Comparison of ENCODE assay signal across 24 cellular contexts in the genomic region with DNA sequence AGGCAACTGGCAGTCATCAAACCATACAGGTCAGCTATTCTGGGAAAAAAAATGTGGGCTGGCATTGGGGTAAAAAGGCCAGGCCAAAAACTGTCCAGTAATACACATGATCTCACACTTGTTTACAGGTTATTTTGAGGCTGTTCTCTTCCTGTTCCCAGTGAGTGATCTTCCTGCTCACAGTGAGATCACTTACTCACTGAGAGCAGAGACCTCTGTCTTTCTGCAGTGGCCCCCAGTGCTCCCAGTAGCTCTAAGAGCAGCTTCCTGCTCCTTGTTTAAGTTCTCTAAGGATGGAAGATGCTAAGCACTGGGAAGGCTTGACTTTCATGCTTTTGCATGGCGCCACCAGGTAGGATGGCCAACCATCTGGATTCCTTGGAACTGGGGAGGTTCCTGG.
DNase-seq lines count a peak whose midpoint lies in the region; ATAC-seq, FAIRE-seq and TF ChIP-seq lines count a peak whose summit lies in the region.
"Had no signal": no experiment of that assay in that cellular context is flagged by ENCODE, and none has a peak within 500 bp of the region (broad histone marks: within the 10 kb centered on the region; RNA-seq: fewer than 3 reads in every experiment).

No MANE protein-coding gene starts in this region.

- H3K56ac ChIP-seq in H1 (replicated peaks; ENCODE audit: insufficient read length, low read depth, low read length), result no peak overlapping the region

- H3K14ac ChIP-seq in H1 (ENCODE audit: insufficient read length), result no peak overlapping the region

- no peak for TF ChIP-seq RAD21 in H1 (IDR thresholded peaks at IDR 0.05 in 1 of 2, conservative IDR thresholded peaks at IDR 0.05 in 1 of 2; ENCODE audit: low read depth in 2 of 2, low read length in 2 of 2)

- H2BK12ac ChIP-seq in H1 (ENCODE audit: low read depth, low read length), result no peak overlapping the region

- H3K79me2 ChIP-seq in GM23248 (ENCODE audit: insufficient read depth) (no peaks in the 10 kb centered on the region), H1 (ENCODE audit: control insufficient read depth in 1 of 2, insufficient read depth in 2 of 2, low read length in 2 of 2) (no peaks in the 10 kb centered on the region)

- TF ChIP-seq CTCF in H1 (IDR thresholded peaks at IDR 0.05; ENCODE audit: control extremely low read depth in 1 of 3, insufficient read depth in 1 of 3, low read depth in 1 of 3, low read length in 3 of 3), result no peak
- TF ChIP-seq CTCF in psoas muscle (IDR thresholded peaks at IDR 0.05), result no peak
- TF ChIP-seq CTCF in Calu3 (IDR thresholded peaks at IDR 0.05; ENCODE audit: unreplicated experiment), result no peak

- peaks cover 0 to 2% (median 0%) of the 10 kb centered on the region in 8 donors for H3K9me3 Mint-ChIP-seq in CD4-positive, alpha-beta memory T cell
- H3K9me3 Mint-ChIP-seq in Calu3 (ENCODE audit: low read depth, unreplicated experiment), result no peaks in the 10 kb centered on the region
- H3K9me3 Mint-ChIP-seq: activated B cell treated with CpG ODN at 0.5 μM for 24 hours; activated CD8-positive, alpha-beta T cell treated with anti-CD3 and anti-CD28 coated beads for 36 hours; CD4-positive, alpha-beta T cell had no signal

- no peak overlapping the region for H4K5ac ChIP-seq in H1 (ENCODE audit: insufficient read length, low read depth, low read length)

- FAIRE-seq in H1 (lab: Jason Lieb, UNC), result no peak
- FAIRE-seq: GM12892, HTR-8/SVneo had no signal

- no peak overlapping the region for H4K91ac ChIP-seq in H1 (replicated peaks; ENCODE audit: insufficient read length, low read length)

- H3K4me2 ChIP-seq in GM23248 (ENCODE audit: unreplicated experiment) (no peak overlapping the region), H1 (ENCODE audit: insufficient read depth in 1 of 2, low read depth in 2 of 2, low read length in 2 of 2) (no peak overlapping the region)
- H3K4me2 ChIP-seq: SK-N-SH had no signal

- no peaks in the 10 kb centered on the region for H3K9me2 ChIP-seq in GM23248 (ENCODE audit: insufficient read depth)
- H3K9me2 ChIP-seq: SK-N-SH had no signal

- intact Hi-C loops in right cardiac atrium (cut with DNase I), result no loop called here
- intact Hi-C loops in psoas muscle (cut with DNase I), result loop anchor here (5.0 kb wide), 2 partner anchors 73 to 82 kb away; no protein-coding TSS in a partner anchor
- intact Hi-C loops in CD4-positive, alpha-beta memory T cell (cut with micrococcal nuclease), result no loop called here
- intact Hi-C loops in Calu3 (cut with micrococcal nuclease; ENCODE audit: unreplicated experiment), result no loop called here

- H3K27me3 Mint-ChIP-seq in CD4-positive, alpha-beta memory T cell, result no peaks in the 10 kb centered on the region
- no peaks in the 10 kb centered on the region for H3K27me3 Mint-ChIP-seq in Calu3 (ENCODE audit: unreplicated experiment)
- H3K27me3 Mint-ChIP-seq: activated B cell treated with CpG ODN at 0.5 μM for 24 hours; CD4-positive, alpha-beta T cell had no signal

- H3K23me2 ChIP-seq in H1 (ENCODE audit: low read depth, low read length), result no peaks in the 10 kb centered on the region; the same call in 1 of the 2 replicates

- DNase-seq in GM23248 (peak; percentile 2), H1 (ENCODE audit: low read depth in 1 of 2, low spot score in 2 of 2) (no peak), right cardiac atrium (no peak), psoas muscle (peak in 1 of 2 donors; percentile 62), Calu3 (no peak)
- no peak for DNase-seq in CD4-positive, alpha-beta memory T cell
- DNase-seq in stimulated activated CD4-positive, alpha-beta T cell treated with anti-CD3 and anti-CD28 coated beads, Interleukin-4, amount 100 ng/mL, for 24 hours, result no peak
- DNase-seq in stimulated activated naive CD8-positive, alpha-beta T cell treated with anti-CD3 and anti-CD28 coated beads, Interleukin-15, Interleukin-2, amounts not matched to agents 100 U/mL and 50 U/mL, for 24 hours, result no peak
- DNase-seq: activated B cell treated with CpG ODN at 0.5 μM for 24 hours; activated CD8-positive, alpha-beta T cell treated with anti-CD3 and anti-CD28 coated beads for 36 hours; adrenal gland; CD4-positive, alpha-beta T cell; DND-41; left colon; NCI-H1048; NCI-H2081; NCI-H510A; tibial artery had no signal

- H4K8ac ChIP-seq in H1 (ENCODE audit: extremely low read depth, insufficient read depth, low read length), result no peak overlapping the region

- no peaks in the 10 kb centered on the region for H3K36me3 Mint-ChIP-seq in CD4-positive, alpha-beta memory T cell
- no peaks in the 10 kb centered on the region for H3K36me3 Mint-ChIP-seq in Calu3 (ENCODE audit: insufficient read depth, unreplicated experiment)
- H3K36me3 Mint-ChIP-seq: stimulated activated effector memory CD8-positive, alpha-beta T cell treated with anti-CD3 and anti-CD28 coated beads, Interleukin-12 subunit alpha, Interleukin-12 subunit beta, amount 100 ng/mL, for 72 hours had no signal

- no peak overlapping the region for H3K9ac ChIP-seq in GM23248
- H3K9ac ChIP-seq in H1 (replicated peaks in 1 of 4; ENCODE audit: extremely low read depth in 1 of 4, low read depth in 3 of 4, low read length in 3 of 4), result no peak overlapping the region
- H3K9ac ChIP-seq: SK-N-SH had no signal

- no TSS peak for BruUV-seq in Calu3 (replicated peaks; lab: Mats Ljungman, UMichigan)

- no peaks in the 10 kb centered on the region for H3K27me3 ChIP-seq in GM23248 (replicated peaks; ENCODE audit: insufficient read depth)
- H3K27me3 ChIP-seq in H1 (replicated peaks in 1 of 4; ENCODE audit: control insufficient read depth in 3 of 4, extremely low read depth in 1 of 4, insufficient read depth in 3 of 4, low read length in 3 of 4), result no peaks in the 10 kb centered on the region
- H3K27me3 ChIP-seq in right cardiac atrium (ENCODE audit: control insufficient read depth, insufficient read depth), result no peaks in the 10 kb centered on the region
- no peaks in the 10 kb centered on the region for H3K27me3 ChIP-seq in psoas muscle (ENCODE audit: insufficient read depth in 3 of 3, low read length in 2 of 3)
- no peaks in the 10 kb centered on the region for H3K27me3 ChIP-seq in CD4-positive, alpha-beta memory T cell (ENCODE audit: insufficient read depth, low read length)
- H3K27me3 ChIP-seq: adrenal gland, cardiac muscle cell, tibial artery had no signal

- TF ChIP-seq POLR2A in H1 (IDR thresholded peaks at IDR 0.05; ENCODE audit: control extremely low read depth in 1 of 2, low read depth in 2 of 2, low read length in 2 of 2), result no peak

- H3K36me3 ChIP-seq in GM23248 (ENCODE audit: low read depth) (no peaks in the 10 kb centered on the region), H1 (ENCODE audit: control insufficient read depth in 2 of 4, insufficient read depth in 4 of 4, low read length in 3 of 4) (no peaks in the 10 kb centered on the region), psoas muscle (ENCODE audit: insufficient read depth in 1 of 2, low read depth in 1 of 2) (no peaks in the 10 kb centered on the region)
- H3K36me3 ChIP-seq in CD4-positive, alpha-beta memory T cell (ENCODE audit: insufficient read depth, low read length), result no peaks in the 10 kb centered on the region
- H3K36me3 ChIP-seq: adrenal gland, cardiac muscle cell, HAP-1, tibial artery had no signal

- H3K4ac ChIP-seq in H1 (replicated peaks; ENCODE audit: insufficient read length, low read depth, low read length), result no peak overlapping the region

- H2BK20ac ChIP-seq in H1 (ENCODE audit: low read length), result no peak overlapping the region

- CTCF ChIA-PET in H1 (lab: Charles Lee; ENCODE audit: partially characterized antibody) (interaction anchor here (0.8 to 1.7 kb wide), 4 partner anchors 10 to 599 kb away, joined by 3 read pairs; no protein-coding TSS in a partner anchor), Calu3 (lab: Charles Lee) (interaction anchor here (1.1 kb wide), 1 partner anchor 15 kb away, joined by 3 read pairs; no protein-coding TSS in a partner anchor)
- CTCF ChIA-PET in CD4-positive, alpha-beta memory T cell (lab: Charles Lee; ENCODE audit: partially characterized antibody), result no interaction called here

- TF ChIP-seq EP300 in H1 (IDR thresholded peaks at IDR 0.05; ENCODE audit: borderline replicate concordance in 1 of 2, low read depth in 2 of 2, low read length in 2 of 2), result no peak

- no peak overlapping the region for H2AFZ ChIP-seq in GM23248
- 0 out of 2 replicates have a peak overlapping the region, but pooled peaks have one; percentile 52 for H2AFZ ChIP-seq in H1 (ENCODE audit: low read length)

- H3K27ac ChIP-seq in GM23248 (no peak overlapping the region), H1 (ENCODE audit: low read depth, low read length) (no peak overlapping the region), right cardiac atrium (ENCODE audit: low read length) (peak overlapping the region; percentile 47), psoas muscle (peak overlapping the region; percentile 92)
- no peak overlapping the region for H3K27ac ChIP-seq in CD4-positive, alpha-beta memory T cell (ENCODE audit: low read depth, low read length)
- H3K27ac ChIP-seq: cardiac muscle cell, tibial artery had no signal

- peak; percentile 40 to 54 for ATAC-seq in right cardiac atrium
- ATAC-seq in psoas muscle, result peak; percentile 95 to 96 (median 96)
- ATAC-seq in stimulated activated naive CD8-positive, alpha-beta T cell treated with anti-CD3 and anti-CD28 coated beads, Interleukin-15, Interleukin-2, amounts not matched to agents 100 U/mL and 50 U/mL, for 24 hours, result no peak
- ATAC-seq: activated CD8-positive, alpha-beta T cell treated with anti-CD3 and anti-CD28 coated beads for 36 hours; left colon; stimulated activated effector memory CD8-positive, alpha-beta T cell treated with anti-CD3 and anti-CD28 coated beads, Interleukin-12 subunit alpha, Interleukin-12 subunit beta, amount 100 ng/mL, for 72 hours had no signal

- no peak overlapping the region for H3K23ac ChIP-seq in H1 (ENCODE audit: insufficient read length)

- H2BK15ac ChIP-seq in H1 (ENCODE audit: low read length), result no peak overlapping the region

- no peak overlapping the region for H3K27ac Mint-ChIP-seq in CD4-positive, alpha-beta memory T cell
- H3K27ac Mint-ChIP-seq in Calu3 (ENCODE audit: unreplicated experiment), result no peak overlapping the region
- H3K27ac Mint-ChIP-seq: activated B cell treated with CpG ODN at 0.5 μM for 24 hours; activated CD8-positive, alpha-beta T cell treated with anti-CD3 and anti-CD28 coated beads for 36 hours; CD4-positive, alpha-beta T cell; stimulated activated effector memory CD8-positive, alpha-beta T cell treated with anti-CD3 and anti-CD28 coated beads, Interleukin-12 subunit alpha, Interleukin-12 subunit beta, amount 100 ng/mL, for 72 hours had no signal

- H3K4me3 Mint-ChIP-seq in CD4-positive, alpha-beta memory T cell, result no peak overlapping the region
- no peak overlapping the region for H3K4me3 Mint-ChIP-seq in Calu3 (ENCODE audit: low read depth, unreplicated experiment)
- H3K4me3 Mint-ChIP-seq: activated B cell treated with CpG ODN at 0.5 μM for 24 hours; activated CD8-positive, alpha-beta T cell treated with anti-CD3 and anti-CD28 coated beads for 36 hours; CD4-positive, alpha-beta T cell; stimulated activated effector memory CD8-positive, alpha-beta T cell treated with anti-CD3 and anti-CD28 coated beads, Interleukin-12 subunit alpha, Interleukin-12 subunit beta, amount 100 ng/mL, for 72 hours had no signal

- H3K4me1 Mint-ChIP-seq in CD4-positive, alpha-beta memory T cell, result no peaks in the 10 kb centered on the region
- no peaks in the 10 kb centered on the region for H3K4me1 Mint-ChIP-seq in Calu3 (ENCODE audit: low read depth, unreplicated experiment)
- H3K4me1 Mint-ChIP-seq: activated B cell treated with CpG ODN at 0.5 μM for 24 hours; stimulated activated effector memory CD8-positive, alpha-beta T cell treated with anti-CD3 and anti-CD28 coated beads, Interleukin-12 subunit alpha, Interleukin-12 subunit beta, amount 100 ng/mL, for 72 hours had no signal

- H3K79me1 ChIP-seq in H1 (ENCODE audit: low read depth, low read length), result no peaks in the 10 kb centered on the region

- WGBS in GM23248 (ENCODE audit: low coverage in 1 of 2, low lambda C conversion rate in 2 of 2, missing lambda C conversion rate in 2 of 2), 2 experiments, result 86 to 94% methylated on average over 1 of the region's 1 CpG
- WGBS in H1 (ENCODE audit: extremely low coverage in 1 of 2, insufficient coverage in 1 of 2, insufficient read length in 1 of 2, insufficient replicate concordance in 2 of 2, low coverage in 1 of 2, low lambda C conversion rate in 2 of 2, missing lambda C conversion rate in 1 of 2), 2 experiments, result 77% methylated on average over 1 of the region's 1 CpG; no CpG with 5 or more reads in 1 of the 2 experiments
- WGBS in right cardiac atrium, result 92% methylated on average over 1 of the region's 1 CpG
- WGBS in psoas muscle, 3 donors, result 27 to 41% (median 29%) methylated on average over 1 of the region's 1 CpG

- no peaks in the 10 kb centered on the region for H3K4me1 ChIP-seq in GM23248 (ENCODE audit: insufficient read depth)
- H3K4me1 ChIP-seq in H1 (replicated peaks in 1 of 4; ENCODE audit: control insufficient read depth in 3 of 4, insufficient read depth in 4 of 4, low read length in 3 of 4), result peaks cover 0 to 3% (median under 1%) of the 10 kb centered on the region in 4 experiments; a peak in 2 of 7 replicates
- H3K4me1 ChIP-seq in right cardiac atrium (ENCODE audit: control insufficient read depth, insufficient read depth, low read length), result peaks cover 2% of the 10 kb centered on the region
- peaks cover 46% of the 10 kb centered on the region for H3K4me1 ChIP-seq in psoas muscle
- no peaks in the 10 kb centered on the region for H3K4me1 ChIP-seq in CD4-positive, alpha-beta memory T cell (ENCODE audit: insufficient read depth, low read length)
- H3K4me1 ChIP-seq: HAP-1, tibial artery had no signal

- H4K20me1 ChIP-seq in GM23248 (ENCODE audit: insufficient read depth) (no peaks in the 10 kb centered on the region), H1 (replicated peaks in 1 of 2; ENCODE audit: control insufficient read depth in 1 of 2, insufficient read depth in 2 of 2, low read length in 2 of 2) (no peaks in the 10 kb centered on the region)

- no peak overlapping the region for H2BK120ac ChIP-seq in H1 (replicated peaks; ENCODE audit: low read depth, low read length)

- H3K9me3 ChIP-seq in GM23248 (ENCODE audit: low read depth) (no peaks in the 10 kb centered on the region), H1 (ENCODE audit: insufficient read depth in 2 of 2, low read depth in 1 of 2, low read length in 1 of 2) (no peaks in the 10 kb centered on the region), right cardiac atrium (ENCODE audit: control insufficient read depth, low read length) (no peaks in the 10 kb centered on the region), psoas muscle (no peaks in the 10 kb centered on the region)
- H3K9me3 ChIP-seq in CD4-positive, alpha-beta memory T cell (ENCODE audit: control insufficient read depth in 1 of 2, low read length in 2 of 2), result no peaks in the 10 kb centered on the region
- H3K9me3 ChIP-seq: adrenal gland, HAP-1, SK-N-SH, tibial artery had no signal

- in situ Hi-C loops in GM23248 (cut with MboI), result no loop called here

- no peak overlapping the region for H3K18ac ChIP-seq in H1 (ENCODE audit: extremely low read depth, low read length)

- POLR2A ChIA-PET in H1 (lab: Charles Lee; ENCODE audit: partially characterized antibody), result no interaction called here
- POLR2A ChIA-PET in CD4-positive, alpha-beta memory T cell (lab: Charles Lee; ENCODE audit: partially characterized antibody), result no interaction called here

- H2AK5ac ChIP-seq in H1 (ENCODE audit: low read depth, low read length), result no peak overlapping the region

- no peak overlapping the region for H3K4me3 ChIP-seq in GM23248
- no peak overlapping the region for H3K4me3 ChIP-seq in H1 (ENCODE audit: extremely low read depth in 1 of 4, insufficient read depth in 2 of 4, low read depth in 3 of 4, low read length in 4 of 4)
- H3K4me3 ChIP-seq in right cardiac atrium (ENCODE audit: low read length), result no peak overlapping the region
- peak overlapping the region; percentile 35 for H3K4me3 ChIP-seq in psoas muscle
- no peak overlapping the region for H3K4me3 ChIP-seq in CD4-positive, alpha-beta memory T cell (ENCODE audit: low read length in 2 of 2)
- H3K4me3 ChIP-seq: adrenal gland, cardiac muscle cell, HAP-1, tibial artery had no signal

- no peak overlapping the region for H2BK5ac ChIP-seq in H1 (ENCODE audit: low read depth, low read length)

- H3F3A ChIP-seq in GM23248 (ENCODE audit: insufficient read depth), result no peaks in the 10 kb centered on the region

Comparison
In these comparisons a context has a peak if more than half of its experiments do, and no peak if none do; other contexts are left out.
1. H3K27ac ChIP-seq: peak in right cardiac atrium (single experiment) and psoas muscle (single experiment); none in GM23248 (single experiment), H1 (single experiment) and CD4-positive, alpha-beta memory T cell (single experiment).
2. intact Hi-C loops: an anchor here in psoas muscle (5.0 kb wide); none called in right cardiac atrium, CD4-positive, alpha-beta memory T cell and Calu3.